24 cellular contexts compared by ENCODE assay signal in genomic region chr5:143247134-143247815, GRCh38.
"Had no signal": no experiment of that assay in that cellular context is flagged by ENCODE, and none has a peak within 500 bp of the region (broad histone marks: within the 10 kb centered on the region; RNA-seq: fewer than 3 reads in every experiment).

No MANE protein-coding gene starts in this region.

- ATAC-seq: activated CD4-positive, CD25-positive, alpha-beta regulatory T cell treated with anti-CD3 and anti-CD28 coated beads, Interleukin-2, amount 50 U/mL, for 24 hours; effector memory CD8-positive, alpha-beta T cell; heart left ventricle; lower lobe of right lung; mucosa of descending colon; natural killer cell treated with Interleukin-12 subunit alpha and Interleukin-12 subunit beta and Interleukin-15 and Interleukin-18, amount 100 ng/mL, for 72 hours; right cardiac atrium had no signal

- H3K27me3 ChIP-seq: heart left ventricle, tibial nerve had no signal

- H3K9me3 ChIP-seq: heart left ventricle, lower lobe of right lung, mucosa of descending colon, tibial nerve had no signal

- H3K27ac ChIP-seq: heart left ventricle, lower lobe of right lung, tibial nerve, WERI-Rb-1 had no signal

- H3K36me3 ChIP-seq: heart left ventricle, lower lobe of right lung, tibial nerve, WERI-Rb-1 had no signal

- DNase-seq: activated CD4-positive, alpha-beta T cell treated with anti-CD3 and anti-CD28 coated beads for 48 hours; activated CD4-positive, alpha-beta T cell treated with anti-CD3 and anti-CD28 coated beads, Interleukin-2, amount 50 U/mL, for 48 hours; activated CD8-positive, alpha-beta memory T cell treated with anti-CD3 and anti-CD28 coated beads, Interleukin-2, amount 50 U/mL, for 4 hours; activated gamma-delta T cell; activated naive CD4-positive, alpha-beta T cell treated with anti-CD3 and anti-CD28 coated beads, Interleukin-2, amount 50 U/mL, for 16 hours; activated T-cell treated with anti-CD3 and anti-CD28 coated beads, Interleukin-2, amount 50 U/mL, for 1 hour; amniotic stem cell; caudate nucleus; cortex of kidney; effector memory CD8-positive, alpha-beta T cell; erythroblast; heart left ventricle; hypothalamus; lower lobe of right lung; mucosa of descending colon; posterior cingulate gyrus; right cardiac atrium; stimulated activated CD4-positive, alpha-beta T cell treated with anti-CD3 and anti-CD28 coated beads, Interleukin-2, amount 100 ng/mL, for 48 hours; stimulated activated naive CD4-positive, alpha-beta T cell treated with Interleukin-2 at 50 U/mL for 16 hours; T-helper 9 cell; WERI-Rb-1 had no signal

- H3K4me3 ChIP-seq: heart left ventricle, lower lobe of right lung, mucosa of descending colon, tibial nerve had no signal
